ENCODE assay signal across 1 cellular context in genomic region chr10:84328303-84329093, GRCh38.
TF ChIP-seq lines count a peak whose summit lies in the region.

CCSER2 (plus strand) TSS chr10:84328589; CDS start chr10:84371053, 42,464 bp downstream.

TF ChIP-seq in GM12878, 131 proteins besides CTCF, POLR2A, EP300 and RAD21 (continued from another document):
- TF ChIP-seq ZNF217 (IDR thresholded peaks at IDR 0.05) (peak; percentile 79; the same call in 1 of the 2 replicates), ZNF622 (IDR thresholded peaks at IDR 0.05) (no peak), PAX8 (IDR thresholded peaks at IDR 0.05) (no peak), IKZF1 (conservative IDR thresholded peaks at IDR 0.05) (peak; percentile 96), NR2F1 (conservative IDR thresholded peaks at IDR 0.05) (peak; percentile 85), EGR1 (IDR thresholded peaks at IDR 0.05; ENCODE audit: borderline replicate concordance in 1 of 2, low read depth in 2 of 2, low read length in 2 of 2) (peak in 1 of 2 experiments; percentile 66; a peak in 1 of 3 replicates), SMARCA5 (IDR thresholded peaks at IDR 0.05) (peak; percentile 75; the same call in 1 of the 2 replicates), MXI1 (IDR thresholded peaks at IDR 0.05; ENCODE audit: low read depth, low read length) (peak; percentile 28; the same call in 1 of the 2 replicates), LARP7 (IDR thresholded peaks at IDR 0.05) (peak; percentile 98), SMAD1 (IDR thresholded peaks at IDR 0.05; ENCODE audit: low read depth, partially characterized antibody) (no peak), BHLHE40 (IDR thresholded peaks at IDR 0.05; ENCODE audit: borderline replicate concordance in 1 of 2, low read depth in 2 of 2, low read length in 1 of 2) (peak in 1 of 2 experiments; percentile 66; a peak in 2 of 4 replicates), BACH1 (IDR thresholded peaks at IDR 0.05; ENCODE audit: borderline replicate concordance) (peak; percentile 82), DPF2 (IDR thresholded peaks at IDR 0.05) (peak; percentile 86; the same call in 1 of the 2 replicates), KLF5 (IDR thresholded peaks at IDR 0.05; ENCODE audit: partially characterized antibody) (peak; percentile 41), RB1 (IDR thresholded peaks at IDR 0.05; ENCODE audit: borderline replicate concordance) (peak; percentile 57; the same call in 1 of the 2 replicates), STAT1 (conservative IDR thresholded peaks at IDR 0.05) (0 out of 2 replicates have a peak, but pooled peaks have one; percentile 64)
- TF ChIP-seq, protein P1, sequence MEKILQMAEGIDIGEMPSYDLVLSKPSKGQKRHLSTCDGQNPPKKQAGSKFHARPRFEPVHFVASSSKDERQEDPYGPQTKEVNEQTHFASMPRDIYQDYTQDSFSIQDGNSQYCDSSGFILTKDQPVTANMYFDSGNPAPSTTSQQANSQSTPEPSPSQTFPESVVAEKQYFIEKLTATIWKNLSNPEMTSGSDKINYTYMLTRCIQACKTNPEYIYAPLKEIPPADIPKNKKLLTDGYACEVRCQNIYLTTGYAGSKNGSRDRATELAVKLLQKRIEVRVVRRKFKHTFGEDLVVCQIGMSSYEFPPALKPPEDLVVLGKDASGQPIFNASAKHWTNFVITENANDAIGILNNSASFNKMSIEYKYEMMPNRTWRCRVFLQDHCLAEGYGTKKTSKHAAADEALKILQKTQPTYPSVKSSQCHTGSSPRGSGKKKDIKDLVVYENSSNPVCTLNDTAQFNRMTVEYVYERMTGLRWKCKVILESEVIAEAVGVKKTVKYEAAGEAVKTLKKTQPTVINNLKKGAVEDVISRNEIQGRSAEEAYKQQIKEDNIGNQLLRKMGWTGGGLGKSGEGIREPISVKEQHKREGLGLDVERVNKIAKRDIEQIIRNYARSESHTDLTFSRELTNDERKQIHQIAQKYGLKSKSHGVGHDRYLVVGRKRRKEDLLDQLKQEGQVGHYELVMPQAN (conservative IDR thresholded peaks at IDR 0.05), result peak; percentile 87
